In genomic region chr15:73344051-73344450, GRCh38 we compare ENCODE assay signal across 19 cellular contexts. TPM values are rescaled to one million over a fixed set of nuclear protein-coding genes. Genes with fewer than 3 reads are reported as not detected.
A peak's percentile ranks its signal among the peaks of the same experiment; 100 is the strongest.
DNase-seq lines count a peak whose midpoint lies in the region; ATAC-seq, FAIRE-seq and TF ChIP-seq lines count a peak whose summit lies in the region.
"Had no signal": no experiment of that assay in that cellular context is flagged by ENCODE, and none has a peak within 500 bp of the region (broad histone marks: within the 10 kb centered on the region; RNA-seq: fewer than 3 reads in every experiment).

No MANE protein-coding gene starts in this region.

- TF ChIP-seq POLR2A in GM12891 (IDR thresholded peaks at IDR 0.05; ENCODE audit: low read depth, low read length) = no peak

- no peak for ATAC-seq in HG03342 (IDR thresholded peaks at IDR 0.05; ENCODE audit: unreplicated experiment)
- ATAC-seq: GM12878, HCT116 had no signal

- in situ Hi-C loops in brain microvascular endothelial cell (cut with HindIII; ENCODE audit: low pct_ligation_motif_present, low sequenced_read_pairs) = no loop called here

- peak; percentile 70 for DNase-seq in EL
- DNase-seq in HTR-8/SVneo (ENCODE audit: insufficient read length, low spot score) = peak; percentile 83
- peak; percentile 3 for DNase-seq in brain microvascular endothelial cell
- no peak for DNase-seq in activated T-cell treated with anti-CD3 and anti-CD28 coated beads, Interleukin-2, amount 50 U/mL, for 1 hour
- DNase-seq in activated CD4-positive, alpha-beta T cell treated with anti-CD3 and anti-CD28 coated beads for 48 hours = no peak
- DNase-seq in GM12891 (ENCODE audit: insufficient read length, low spot score) = no peak
- DNase-seq: C1 segment of cervical spinal cord, MM.1S, NCI-H187 treated with DMSO at 0.1 percent for 48 hours, NCI-H2171 treated with DMSO at 0.1 percent for 48 hours, NCI-H510A, NCI-H82, SHP77 had no signal

- FAIRE-seq in HTR-8/SVneo (lab: Jason Lieb, UNC) = peak; percentile 97
- FAIRE-seq in GM12891 (lab: Jason Lieb, UNC) = no peak
- FAIRE-seq: GM12878, GM19239 had no signal

- H3K27me3 ChIP-seq in brain microvascular endothelial cell (replicated peaks) = no peaks in the 10 kb centered on the region

- H3K36me3 ChIP-seq in brain microvascular endothelial cell (replicated peaks) = no peaks in the 10 kb centered on the region

- TF ChIP-seq CTCF in brain microvascular endothelial cell (IDR thresholded peaks at IDR 0.05; ENCODE audit: low read depth, low read length, missing control alignments) = no peak

- H3K4me3 ChIP-seq in brain microvascular endothelial cell (ENCODE audit: low read depth, low read length) = no peak overlapping the region
- H3K4me3 ChIP-seq: GM12878 had no signal

- H3K27ac ChIP-seq in brain microvascular endothelial cell = no peak overlapping the region
- H3K27ac ChIP-seq: KMS-11 had no signal

TF ChIP-seq in GM12891, 5 proteins besides CTCF, POLR2A, EP300 and RAD21:
- TF ChIP-seq SPI1 (IDR thresholded peaks at IDR 0.05; ENCODE audit: low read depth, low read length) = no peak
- no peak for TF ChIP-seq PAX5 (IDR thresholded peaks at IDR 0.05; ENCODE audit: insufficient read depth, low read length, severe bottlenecking)
- TF ChIP-seq POU2F2 (IDR thresholded peaks at IDR 0.05; ENCODE audit: low read depth, low read length) = no peak
- TF ChIP-seq TAF1 (IDR thresholded peaks at IDR 0.05; ENCODE audit: low read depth, low read length) = no peak
- no peak for TF ChIP-seq POLR2AphosphoS5 (IDR thresholded peaks at IDR 0.05; ENCODE audit: low read depth, low read length)

RNA-seq across cellular contexts. Expression of gene HCN4, which starts 24.7 kb away (rescaled TPM):
- polyA plus RNA-seq in GM12891 (2012; ENCODE audit: low read depth, missing spikeins) = 0.01 TPM
- polyA plus RNA-seq: AG04450 had no signal

Comparison
In these comparisons a context has a peak if more than half of its experiments do, and no peak if none do; other contexts are left out.
1. DNase-seq: peak in EL (single experiment), HTR-8/SVneo (single experiment) and brain microvascular endothelial cell (single experiment); none in activated T-cell treated with anti-CD3 and anti-CD28 coated beads, Interleukin-2, amount 50 U/mL, for 1 hour (single experiment), activated CD4-positive, alpha-beta T cell treated with anti-CD3 and anti-CD28 coated beads for 48 hours (single experiment) and GM12891 (single experiment).